Comparison of ENCODE assay signal across 8 cellular contexts in the genomic region with DNA sequence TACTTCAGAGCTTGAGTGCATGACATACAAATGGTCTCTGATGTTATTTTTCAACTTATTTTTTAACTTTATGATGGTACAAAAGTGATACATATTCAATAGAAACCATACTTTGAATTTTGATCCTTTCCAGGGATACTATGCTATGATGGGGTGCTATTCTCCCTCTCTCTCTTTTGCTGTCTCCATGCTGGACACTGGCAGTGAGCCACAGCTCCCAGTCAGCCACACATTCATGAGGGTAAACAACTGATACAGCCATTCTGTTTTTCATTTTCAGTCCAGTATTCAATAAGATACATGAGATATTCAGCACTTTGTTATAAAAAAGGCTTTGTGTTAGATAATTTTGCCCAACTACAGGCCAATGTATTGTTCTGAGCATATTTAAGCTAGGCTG.
"Had no signal": no experiment of that assay in that cellular context is flagged by ENCODE, and none has a peak within 500 bp of the region (broad histone marks: within the 10 kb centered on the region; RNA-seq: fewer than 3 reads in every experiment).

No MANE protein-coding gene starts in this region.

- H3K27ac ChIP-seq: HL-60, KMS-11 had no signal

- H3K4me3 Mint-ChIP-seq: IgD-negative memory B cell had no signal

- H3K4me2 ChIP-seq: KMS-11 had no signal

- ATAC-seq: HepG2, K562 had no signal

- H3K4me3 ChIP-seq: K562 had no signal

- H3K27me3 Mint-ChIP-seq: IgD-negative memory B cell had no signal

- H3K27ac Mint-ChIP-seq: IgD-negative memory B cell had no signal

- DNase-seq: IMR-90, KBM-7, KG1 had no signal

- H3K4me1 Mint-ChIP-seq: IgD-negative memory B cell had no signal

- H3K9ac ChIP-seq: KMS-11 had no signal
